18 cellular contexts compared by ENCODE assay signal in the genomic region with DNA sequence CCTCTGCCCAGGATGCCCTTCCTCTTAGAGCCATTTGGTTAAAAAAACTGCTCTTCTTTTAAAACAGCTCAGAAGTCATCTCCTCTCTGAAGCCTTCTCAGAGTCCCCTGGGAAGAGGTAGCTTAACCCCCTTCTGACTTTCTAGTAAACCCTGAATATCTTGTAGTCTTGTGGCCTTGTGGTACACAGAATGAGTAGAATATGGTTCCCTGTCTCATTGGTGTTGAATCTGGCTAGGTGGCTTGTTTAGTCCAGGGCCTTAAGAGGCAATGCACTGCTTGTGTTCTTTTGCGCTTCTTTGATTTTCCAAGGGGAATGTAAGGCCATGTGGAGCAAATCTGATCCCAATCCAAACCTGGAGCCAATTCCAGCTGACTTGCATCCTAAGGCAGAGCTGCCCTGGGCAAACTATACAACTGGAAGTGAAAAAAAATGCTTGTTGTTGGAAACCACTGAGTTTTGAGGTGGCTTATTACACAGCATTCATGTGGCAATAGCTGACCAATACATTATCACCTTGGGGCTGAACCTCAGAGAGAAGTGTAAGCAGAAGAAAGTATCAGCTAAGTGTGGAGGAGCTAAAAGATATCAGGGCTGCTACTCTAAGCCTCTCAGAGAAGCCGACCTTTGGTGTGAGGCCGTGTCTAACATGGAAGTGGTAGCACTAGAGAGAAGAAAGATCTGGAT. TPM values are rescaled to one million over a fixed set of nuclear protein-coding genes. Genes with fewer than 3 reads are reported as not detected.
DNase-seq lines count a peak whose midpoint lies in the region; ATAC-seq, FAIRE-seq and TF ChIP-seq lines count a peak whose summit lies in the region.
"Had no signal": no experiment of that assay in that cellular context is flagged by ENCODE, and none has a peak within 500 bp of the region (broad histone marks: within the 10 kb centered on the region; RNA-seq: fewer than 3 reads in every experiment).

No MANE protein-coding gene starts in this region.

- no peaks in the 10 kb centered on the region for H3K27me3 ChIP-seq in Karpas-422 (ENCODE audit: low read length)
- no peaks in the 10 kb centered on the region for H3K27me3 ChIP-seq in H1 (replicated peaks in 1 of 4; ENCODE audit: control insufficient read depth in 3 of 4, extremely low read depth in 1 of 4, insufficient read depth in 3 of 4, low read length in 3 of 4)
- H3K27me3 ChIP-seq: BE2C had no signal

- no peaks in the 10 kb centered on the region for H3K23me2 ChIP-seq in H1 (ENCODE audit: low read depth, low read length)

- no peak for TF ChIP-seq CTCF in H1 (IDR thresholded peaks at IDR 0.05; ENCODE audit: control extremely low read depth in 1 of 3, insufficient read depth in 1 of 3, low read depth in 1 of 3, low read length in 3 of 3)

- no peak overlapping the region for H3K4ac ChIP-seq in H1 (replicated peaks; ENCODE audit: insufficient read length, low read depth, low read length)

- H3K9me3 ChIP-seq in Karpas-422 (ENCODE audit: low read length) (no peaks in the 10 kb centered on the region), H1 (ENCODE audit: insufficient read depth in 2 of 2, low read depth in 1 of 2, low read length in 1 of 2) (no peaks in the 10 kb centered on the region)
- H3K9me3 ChIP-seq: BE2C had no signal

- H3K4me2 ChIP-seq in Karpas-422 (ENCODE audit: low read depth, low read length, poor library complexity, severe bottlenecking): no peak overlapping the region
- H3K4me2 ChIP-seq in H1 (ENCODE audit: insufficient read depth in 1 of 2, low read depth in 2 of 2, low read length in 2 of 2): no peak overlapping the region
- H3K4me2 ChIP-seq: GM23338 had no signal

- peak overlapping the region in 1 of 8 donors; percentile 56 for H3K4me3 Mint-ChIP-seq in naive B cell
- H3K4me3 Mint-ChIP-seq: CD4-positive, CD25-positive, alpha-beta regulatory T cell; CD8-positive, alpha-beta memory T cell; GM23338; HFFc6 had no signal

- no peak overlapping the region for H2BK12ac ChIP-seq in H1 (ENCODE audit: low read depth, low read length)

- no peak for TF ChIP-seq RAD21 in H1 (IDR thresholded peaks at IDR 0.05 in 1 of 2, conservative IDR thresholded peaks at IDR 0.05 in 1 of 2; ENCODE audit: low read depth in 2 of 2, low read length in 2 of 2)

- no peak for TF ChIP-seq EP300 in H1 (IDR thresholded peaks at IDR 0.05; ENCODE audit: borderline replicate concordance in 1 of 2, low read depth in 2 of 2, low read length in 2 of 2)

- H3K27me3 Mint-ChIP-seq in naive B cell: peaks cover 3 to 17% (median 6%) of the 10 kb centered on the region in 3 donors

- H3K27ac Mint-ChIP-seq in naive B cell: peak overlapping the region in 5 of 6 donors; percentile 37 to 81 (median 56)
- H3K27ac Mint-ChIP-seq: CD8-positive, alpha-beta memory T cell; GM23338; HFFc6 had no signal

- H2BK5ac ChIP-seq in H1 (ENCODE audit: low read depth, low read length): no peak overlapping the region

- H3K36me3 ChIP-seq in Karpas-422 (ENCODE audit: insufficient read depth, low read length): no peaks in the 10 kb centered on the region
- no peaks in the 10 kb centered on the region for H3K36me3 ChIP-seq in H1 (ENCODE audit: control insufficient read depth in 2 of 4, insufficient read depth in 4 of 4, low read length in 3 of 4)
- H3K36me3 ChIP-seq: BE2C had no signal

- WGBS in H1 (ENCODE audit: extremely low coverage in 1 of 2, insufficient coverage in 1 of 2, insufficient read length in 1 of 2, insufficient replicate concordance in 2 of 2, low coverage in 1 of 2, low lambda C conversion rate in 2 of 2, missing lambda C conversion rate in 1 of 2), 2 experiments: 89% methylated on average over 3 of the region's 3 CpGs; no CpG with 5 or more reads in 1 of the 2 experiments

- POLR2A ChIA-PET in H1 (lab: Charles Lee; ENCODE audit: partially characterized antibody): interaction anchor here (0.5 kb wide), 1 partner anchor 12 kb away, joined by 3 read pairs; no protein-coding TSS in a partner anchor

- H4K20me1 ChIP-seq in Karpas-422 (ENCODE audit: insufficient read depth, low read depth, low read length): no peaks in the 10 kb centered on the region
- H4K20me1 ChIP-seq in H1 (replicated peaks in 1 of 2; ENCODE audit: control insufficient read depth in 1 of 2, insufficient read depth in 2 of 2, low read length in 2 of 2): no peaks in the 10 kb centered on the region

- peaks cover 0 to 4% of the 10 kb centered on the region in 2 donors for H3K36me3 Mint-ChIP-seq in naive B cell
- H3K36me3 Mint-ChIP-seq: CD4-positive, CD25-positive, alpha-beta regulatory T cell had no signal

- 0 out of 2 replicates have a peak overlapping the region, but pooled peaks have one; percentile 44 for H2BK20ac ChIP-seq in H1 (ENCODE audit: low read length)

- H3K79me2 ChIP-seq in Karpas-422 (ENCODE audit: low read length) (no peaks in the 10 kb centered on the region), H1 (ENCODE audit: control insufficient read depth in 1 of 2, insufficient read depth in 2 of 2, low read length in 2 of 2) (no peaks in the 10 kb centered on the region)

- peaks cover 5% of the 10 kb centered on the region; the same call in 1 of the 2 replicates for H3K4me1 ChIP-seq in Karpas-422 (ENCODE audit: low read length)
- no peaks in the 10 kb centered on the region for H3K4me1 ChIP-seq in H1 (replicated peaks in 1 of 4; ENCODE audit: control insufficient read depth in 3 of 4, insufficient read depth in 4 of 4, low read length in 3 of 4)

- peak; percentile 55 for DNase-seq in Karpas-422
- no peak for DNase-seq in H1 (ENCODE audit: low read depth in 1 of 2, low spot score in 2 of 2)
- DNase-seq in naive B cell: no peak
- DNase-seq in epidermal melanocyte (ENCODE audit: insufficient read length, low spot score): no peak
- DNase-seq in NCI-H1048 (lab: John Stamatoyannopoulos, UW): no peak
- DNase-seq: BE2C; CD4-positive, CD25-positive, alpha-beta regulatory T cell; CD8-positive, alpha-beta memory T cell; COR-L47; DMS 273 treated with DMSO at 0.1 percent for 48 hours; DND-41; EL; H7; HFFc6 had no signal

- H3K9me2 ChIP-seq in Karpas-422 (replicated peaks; ENCODE audit: insufficient read depth, low read length): no peaks in the 10 kb centered on the region

- no peak overlapping the region for H2BK15ac ChIP-seq in H1 (ENCODE audit: low read length)

- H3K4me3 ChIP-seq in Karpas-422 (ENCODE audit: low read length) (no peak overlapping the region), H1 (ENCODE audit: extremely low read depth in 1 of 4, insufficient read depth in 2 of 4, low read depth in 3 of 4, low read length in 4 of 4) (no peak overlapping the region)
- H3K4me3 ChIP-seq: GM12878, GM23338 had no signal

- H3K9ac ChIP-seq in Karpas-422 (ENCODE audit: low read length) (no peak overlapping the region), H1 (replicated peaks in 1 of 4; ENCODE audit: extremely low read depth in 1 of 4, low read depth in 3 of 4, low read length in 3 of 4) (no peak overlapping the region)

- H3K27ac ChIP-seq in Karpas-422 (ENCODE audit: low read length) (no peak overlapping the region), H1 (ENCODE audit: low read depth, low read length) (no peak overlapping the region)

- H4K5ac ChIP-seq in H1 (ENCODE audit: insufficient read length, low read depth, low read length): no peak overlapping the region

- no peak overlapping the region for H4K8ac ChIP-seq in H1 (ENCODE audit: extremely low read depth, insufficient read depth, low read length)

- H3K9me3 Mint-ChIP-seq in naive B cell: no peaks in the 10 kb centered on the region
- H3K9me3 Mint-ChIP-seq: GM23338, HFFc6 had no signal

- no peak for TF ChIP-seq POLR2A in H1 (IDR thresholded peaks at IDR 0.05; ENCODE audit: control extremely low read depth in 1 of 2, low read depth in 2 of 2, low read length in 2 of 2)

- H2BK120ac ChIP-seq in H1 (replicated peaks; ENCODE audit: low read depth, low read length): no peak overlapping the region

- CTCF ChIA-PET in H1 (lab: Charles Lee; ENCODE audit: partially characterized antibody): interaction anchor here (0.9 to 9.4 kb wide), 4 partner anchors 7 to 74 kb away, joined by 3 to 105 read pairs (median 6); no protein-coding TSS in a partner anchor

- H2AK5ac ChIP-seq in H1 (ENCODE audit: low read depth, low read length): no peak overlapping the region

- no peaks in the 10 kb centered on the region for H3K79me1 ChIP-seq in H1 (ENCODE audit: low read depth, low read length)

- peaks cover 19 to 37% (median 33%) of the 10 kb centered on the region in 3 donors for H3K4me1 Mint-ChIP-seq in naive B cell

- FAIRE-seq in H1 (lab: Jason Lieb, UNC): no peak
- FAIRE-seq: GM12878 had no signal

- H3K23ac ChIP-seq in H1 (ENCODE audit: insufficient read length): no peak overlapping the region

- H3K18ac ChIP-seq in H1 (ENCODE audit: extremely low read depth, low read length): no peak overlapping the region

- H2AFZ ChIP-seq in Karpas-422 (ENCODE audit: low read length): no peak overlapping the region
- no peak overlapping the region for H2AFZ ChIP-seq in H1 (ENCODE audit: low read length)
- H2AFZ ChIP-seq: GM23338 had no signal

- no peak overlapping the region for H3K14ac ChIP-seq in H1 (ENCODE audit: insufficient read length)

- ATAC-seq in naive B cell (ENCODE audit: low read depth in 2 of 2) (no peak), HG03045 (IDR thresholded peaks at IDR 0.05; ENCODE audit: unreplicated experiment) (no peak)
- ATAC-seq: GM12878, GM23338, HCT116 had no signal

- no peak overlapping the region for H3K56ac ChIP-seq in H1 (replicated peaks; ENCODE audit: insufficient read length, low read depth, low read length)

- no peak overlapping the region for H4K91ac ChIP-seq in H1 (replicated peaks; ENCODE audit: insufficient read length, low read length)

RNA-seq across cellular contexts. Expression of a gene that starts 31.0 kb away (rescaled TPM):
- 19.9 and 24.1 TPM in 2 replicates for total RNA-seq in Karpas-422 (2014; rRNA removed; shearing (Covaris generic); ENCODE audit: low replicate concordance)
- total RNA-seq in H1 (2021; fragmentation: NEBNext Ultra II Directional; extraction: Animal tissue kit (Norgen Biotek cat#: 25700)): 27.8 and 30.7 TPM in 2 replicates
- polyA plus RNA-seq in H1 (2011; rRNA removed) (26.7 and 27.1 TPM in 2 replicates), naive B cell (ENCODE audit: low read depth in 6 of 6) (10 to 100 TPM; 21.6 to 39.8 (median 22.8) TPM)
- 27.7 TPM for polyA plus RNA-seq in H1 (2011; cell fraction: cytosol; rRNA removed)
- polyA plus RNA-seq in H1 (2011; cell fraction: nucleus; rRNA removed): 17.0 TPM
- 19.3 to 23.1 TPM (median 21.7 TPM) in 4 replicates for polyA plus RNA-seq in H1 (2012, experiment 1 of 2)
- polyA plus RNA-seq in H1 (2012, experiment 2 of 2): 13.0 TPM
- 41.1 TPM for polyA plus RNA-seq in H1 (2013, experiment 1 of 2)
- polyA plus RNA-seq in H1 (2013, experiment 2 of 2): 52.8 TPM
- 25.5 and 30.1 TPM in 2 replicates for polyA minus RNA-seq in H1 (2011; rRNA and poly(A)+ RNA removed)
- polyA minus RNA-seq in H1 (2011; cell fraction: cytosol; rRNA and poly(A)+ RNA removed): 14.7 TPM
- polyA minus RNA-seq in H1 (2011; cell fraction: nucleus; rRNA and poly(A)+ RNA removed): 22.0 TPM

RNA-seq across cellular contexts. Expression of a gene that starts 31.3 kb away (rescaled TPM):
- total RNA-seq in Karpas-422 (2014; rRNA removed; shearing (Covaris generic); ENCODE audit: low replicate concordance): 81.1 and 110 TPM in 2 replicates
- total RNA-seq in H1 (2021; fragmentation: NEBNext Ultra II Directional; extraction: Animal tissue kit (Norgen Biotek cat#: 25700)): 155 and 163 TPM in 2 replicates
- polyA plus RNA-seq in H1 (2011; rRNA removed) (315 and 379 TPM in 2 replicates), naive B cell (ENCODE audit: low read depth in 6 of 6) (100 to 1,000 TPM; 184 to 278 (median 228) TPM)
- polyA plus RNA-seq in H1 (2011; cell fraction: cytosol; rRNA removed): 222 TPM
- 109 TPM for polyA plus RNA-seq in H1 (2011; cell fraction: nucleus; rRNA removed)
- polyA plus RNA-seq in H1 (2012, experiment 1 of 2): 179 to 259 TPM (median 234 TPM) in 4 replicates
- 527 TPM for polyA plus RNA-seq in H1 (2012, experiment 2 of 2)
- polyA plus RNA-seq in H1 (2013, experiment 1 of 2): 451 TPM
- 470 TPM for polyA plus RNA-seq in H1 (2013, experiment 2 of 2)
- polyA minus RNA-seq in H1 (2011; rRNA and poly(A)+ RNA removed): 37.0 and 38.5 TPM in 2 replicates
- polyA minus RNA-seq in H1 (2011; cell fraction: cytosol; rRNA and poly(A)+ RNA removed): 32.5 TPM
- polyA minus RNA-seq in H1 (2011; cell fraction: nucleus; rRNA and poly(A)+ RNA removed): 37.5 TPM
